Comparison of ENCODE assay signal across 11 cellular contexts in genomic region chrX:66015906-66016689, GRCh38. TPM values are rescaled to one million over a fixed set of nuclear protein-coding genes. Genes with fewer than 3 reads are reported as not detected.
DNase-seq lines count a peak whose midpoint lies in the region; ATAC-seq, FAIRE-seq and TF ChIP-seq lines count a peak whose summit lies in the region.
"Had no signal": no experiment of that assay in that cellular context is flagged by ENCODE, and none has a peak within 500 bp of the region (broad histone marks: within the 10 kb centered on the region; RNA-seq: fewer than 3 reads in every experiment).

No MANE protein-coding gene starts in this region.

- H3K4me1 Mint-ChIP-seq in central memory CD8-positive, alpha-beta T cell = peaks cover 53% of the 10 kb centered on the region

- FAIRE-seq in pancreas (lab: Jason Lieb, UNC) = no peak

- 79% methylated on average over 1 of the region's 1 CpG for WGBS in right cardiac atrium
- WGBS in urinary bladder = 91% methylated on average over 1 of the region's 1 CpG
- WGBS in pancreas, 2 donors = 16 to 85% methylated on average over 1 of the region's 1 CpG

- no peaks in the 10 kb centered on the region for H3K4me1 ChIP-seq in right cardiac atrium (ENCODE audit: control insufficient read depth, insufficient read depth, low read length)
- H3K4me1 ChIP-seq in urinary bladder (ENCODE audit: insufficient read depth) = no peaks in the 10 kb centered on the region
- no peaks in the 10 kb centered on the region for H3K4me1 ChIP-seq in pancreas

- H3K4me3 Mint-ChIP-seq in central memory CD8-positive, alpha-beta T cell = peak overlapping the region; percentile 55

- DNase-seq in right cardiac atrium (no peak), cardiac septum (ENCODE audit: low spot score) (no peak), hepatic stellate cell (ENCODE audit: low spot score) (no peak), NCI-H1105 treated with DMSO at 0.1 percent for 48 hours (lab: John Stamatoyannopoulos, UW) (no peak), pancreas (no peak)
- DNase-seq in central memory CD8-positive, alpha-beta T cell (ENCODE audit: low spot score in 2 of 2) = no peak
- DNase-seq: SHP77 treated with DMSO at 0.1 percent for 48 hours had no signal

- H3K36me3 ChIP-seq in urinary bladder (ENCODE audit: insufficient read depth) (no peaks in the 10 kb centered on the region), pancreas (no peaks in the 10 kb centered on the region)

- H3K9me3 ChIP-seq in right cardiac atrium (ENCODE audit: control insufficient read depth, low read length) = no peaks in the 10 kb centered on the region
- no peaks in the 10 kb centered on the region for H3K9me3 ChIP-seq in pancreas

- peaks cover 5% of the 10 kb centered on the region for H3K36me3 Mint-ChIP-seq in central memory CD8-positive, alpha-beta T cell (ENCODE audit: insufficient read depth)

- no peaks in the 10 kb centered on the region for H3K9me3 Mint-ChIP-seq in central memory CD8-positive, alpha-beta T cell

- ATAC-seq in right cardiac atrium (no peak), HG03196 (IDR thresholded peaks at IDR 0.05; ENCODE audit: unreplicated experiment) (peak; percentile 35), pancreas (no peak)
- ATAC-seq in central memory CD8-positive, alpha-beta T cell (replicated peaks; ENCODE audit: extremely low read depth, poor library complexity, severe bottlenecking) = peak; percentile 45

- peak overlapping the region; percentile 44 for H3K27ac Mint-ChIP-seq in central memory CD8-positive, alpha-beta T cell (ENCODE audit: low read depth)

- H3K4me3 ChIP-seq in right cardiac atrium (ENCODE audit: low read length) = peak overlapping the region; percentile 5
- H3K4me3 ChIP-seq in urinary bladder (ENCODE audit: low read depth, low read length) = peak overlapping the region; percentile 9
- H3K4me3 ChIP-seq in pancreas = peak overlapping the region in 1 of 4 donors; percentile 23

- H3K27me3 Mint-ChIP-seq in central memory CD8-positive, alpha-beta T cell = no peaks in the 10 kb centered on the region

- no peaks in the 10 kb centered on the region for H3K27me3 ChIP-seq in right cardiac atrium (ENCODE audit: control insufficient read depth, insufficient read depth)
- no peaks in the 10 kb centered on the region for H3K27me3 ChIP-seq in pancreas

- intact Hi-C loops in right cardiac atrium (cut with DNase I) = no loop called here
- intact Hi-C loops in cardiac septum (cut with DNase I) = no loop called here
- intact Hi-C loops in pancreas (cut with DNase I) = no loop called here

- H3K27ac ChIP-seq in right cardiac atrium (ENCODE audit: low read length) (no peak overlapping the region), urinary bladder (ENCODE audit: low read depth) (no peak overlapping the region), pancreas (peak overlapping the region in 1 of 4 donors; percentile 22)

- TF ChIP-seq CTCF in pancreas (IDR thresholded peaks at IDR 0.05) = no peak

RNA-seq across cellular contexts. Expression of gene VSIG4, which starts 23.8 kb away (rescaled TPM):
- total RNA-seq in right cardiac atrium = 100 to 1,000 TPM in 1 of 4 donors, 10 to 100 TPM in 3; 38.4 to 126 (median 53.4) TPM
- 16.0 TPM for polyA plus RNA-seq in right cardiac atrium
- total RNA-seq in cardiac septum = 8.1 TPM
- 22.4 TPM for total RNA-seq in urinary bladder
- polyA plus RNA-seq in urinary bladder = 110 TPM
- 10 to 100 TPM in 3 of 6 donors, 1 to 10 TPM in 3; 1.4 to 42.6 (median 8.5) TPM for total RNA-seq in pancreas
- 1 to 10 TPM; 4.2 to 5.1 TPM for polyA plus RNA-seq in pancreas
- total RNA-seq: M059J had no signal
- polyA plus RNA-seq: neural cell had no signal

Comparison
In these comparisons a context has a peak if more than half of its experiments do, and no peak if none do; other contexts are left out.
1. ATAC-seq: peak in HG03196 (single experiment) and central memory CD8-positive, alpha-beta T cell (single experiment); none in right cardiac atrium (0 of 2) and pancreas (0 of 4).